ENCODE assay signal across 8 cellular contexts in genomic region chr6:3001773-3002293, GRCh38. TPM values are rescaled to one million over a fixed set of nuclear protein-coding genes. Genes with fewer than 3 reads are reported as not detected.
DNase-seq lines count a peak whose midpoint lies in the region; ATAC-seq and TF ChIP-seq lines count a peak whose summit lies in the region.

No MANE protein-coding gene starts in this region.

- DNase-seq in Ammon's horn (ENCODE audit: low spot score) (peak; percentile 53), NCI-H146 (lab: John Stamatoyannopoulos, UW) (peak; percentile 34), right atrium auricular region (ENCODE audit: low spot score) (no peak), spleen (no peak), NCI-H2081 treated with DMSO at 0.1 percent for 48 hours (lab: John Stamatoyannopoulos, UW) (no peak)
- DNase-seq in activated CD4-positive, alpha-beta memory T cell treated with anti-CD3 and anti-CD28 coated beads, Interleukin-2, amount 10 ng/mL, durations not matched to agents 7 days and 5 days: peak; percentile 38

- intact Hi-C loops in spleen (cut with DNase I; ENCODE audit: low total_unique reads): no loop called here

- H3K27ac ChIP-seq in right atrium auricular region: peak overlapping the region; percentile 3 to 55
- peak overlapping the region in 7 of 8 donors; percentile 27 to 96 (median 93) for H3K27ac ChIP-seq in spleen

- H3K9me3 ChIP-seq in right atrium auricular region (no peaks in the 10 kb centered on the region), spleen (no peaks in the 10 kb centered on the region)

- H3K4me3 Mint-ChIP-seq in activated CD4-positive, alpha-beta memory T cell treated with anti-CD3 and anti-CD28 coated beads, Interleukin-2, amount 10 ng/mL, durations not matched to agents 7 days and 5 days: peak overlapping the region; percentile 30

- WGBS in spleen, 5 donors: 48 to 62% (median 55%) methylated on average over 2 of the region's 2 CpGs

- CTCF ChIA-PET in activated CD4-positive, alpha-beta memory T cell treated with anti-CD3 and anti-CD28 coated beads, Interleukin-2, amount 10 ng/mL, durations not matched to agents 7 days and 5 days (lab: Charles Lee): interaction anchor here (1.0 to 3.8 kb wide), 19 partner anchors 9 to 160 kb away, joined by 3 to 50 read pairs (median 6); partner anchors contain the start of genes RIPK1 and SERPINB1

- TF ChIP-seq POLR2A in spleen (IDR thresholded peaks at IDR 0.05): no peak

- peaks cover 25% of the 10 kb centered on the region for H3K36me3 ChIP-seq in right atrium auricular region
- H3K36me3 ChIP-seq in spleen: peaks cover 0 to 32% (median 10%) of the 10 kb centered on the region in 6 donors

- H3K4me1 ChIP-seq in right atrium auricular region (peaks cover 0 to 32% of the 10 kb centered on the region in 2 donors), spleen (peaks cover 17 to 48% (median 36%) of the 10 kb centered on the region in 6 donors)

- no peaks in the 10 kb centered on the region for H3K27me3 Mint-ChIP-seq in activated CD4-positive, alpha-beta memory T cell treated with anti-CD3 and anti-CD28 coated beads, Interleukin-2, amount 10 ng/mL, durations not matched to agents 7 days and 5 days

- no peaks in the 10 kb centered on the region for H3K9me3 Mint-ChIP-seq in activated CD4-positive, alpha-beta memory T cell treated with anti-CD3 and anti-CD28 coated beads, Interleukin-2, amount 10 ng/mL, durations not matched to agents 7 days and 5 days

- H3K36me3 Mint-ChIP-seq in activated CD4-positive, alpha-beta memory T cell treated with anti-CD3 and anti-CD28 coated beads, Interleukin-2, amount 10 ng/mL, durations not matched to agents 7 days and 5 days (ENCODE audit: low read depth): peaks cover 31% of the 10 kb centered on the region

- H3K4me1 Mint-ChIP-seq in activated CD4-positive, alpha-beta memory T cell treated with anti-CD3 and anti-CD28 coated beads, Interleukin-2, amount 10 ng/mL, durations not matched to agents 7 days and 5 days: peaks cover 37% of the 10 kb centered on the region

- ATAC-seq in GM18519 (IDR thresholded peaks at IDR 0.05; ENCODE audit: low FRiP score, unreplicated experiment): no peak

- peak overlapping the region; percentile 41 for H3K27ac Mint-ChIP-seq in activated CD4-positive, alpha-beta memory T cell treated with anti-CD3 and anti-CD28 coated beads, Interleukin-2, amount 10 ng/mL, durations not matched to agents 7 days and 5 days

- TF ChIP-seq CTCF in GM12875 (IDR thresholded peaks at IDR 0.05; ENCODE audit: borderline replicate concordance, insufficient read depth, low read depth, low read length) (peak; percentile 53; the same call in 1 of the 2 replicates), right atrium auricular region (IDR thresholded peaks at IDR 0.05) (peak in 1 of 2 donors; percentile 65), spleen (IDR thresholded peaks at IDR 0.05 in 8 of 11, conservative IDR thresholded peaks at IDR 0.05 in 3 of 11) (peak; percentile 37 to 86 (median 62))

- POLR2A ChIA-PET in activated CD4-positive, alpha-beta memory T cell treated with anti-CD3 and anti-CD28 coated beads, Interleukin-2, amount 10 ng/mL, durations not matched to agents 7 days and 5 days (lab: Charles Lee): interaction anchor here (0.6 to 4.3 kb wide), 14 partner anchors 9 to 176 kb away, joined by 3 to 91 read pairs (median 4); partner anchors contain the start of genes RIPK1 and SERPINB1

- no peaks in the 10 kb centered on the region for H3K27me3 ChIP-seq in right atrium auricular region
- H3K27me3 ChIP-seq in spleen (replicated peaks in 1 of 7): no peaks in the 10 kb centered on the region

- no peak overlapping the region for H3K4me3 ChIP-seq in GM12875 (ENCODE audit: low read depth, low read length)
- no peak overlapping the region for H3K4me3 ChIP-seq in right atrium auricular region
- peak overlapping the region in 1 of 8 donors; percentile 3 for H3K4me3 ChIP-seq in spleen

RNA-seq across cellular contexts. Expression of gene NQO2, which starts 2.1 kb away (rescaled TPM):
- total RNA-seq in activated CD4-positive, alpha-beta memory T cell treated with anti-CD3 and anti-CD28 coated beads, Interleukin-2, amount 10 ng/mL, durations not matched to agents 7 days and 5 days: 10 to 100 TPM; 37.7 to 38.4 TPM
- total RNA-seq in right atrium auricular region (10 to 100 TPM; 37.6 to 68.1 TPM), spleen (10 to 100 TPM; 21.3 to 55.1 (median 37.2) TPM)
- 10 to 100 TPM; 16.3 to 26.0 (median 17.0) TPM for polyA plus RNA-seq in spleen

RNA-seq across cellular contexts. Expression of gene SERPINB6, which starts 30.5 kb away (rescaled TPM):
- total RNA-seq in activated CD4-positive, alpha-beta memory T cell treated with anti-CD3 and anti-CD28 coated beads, Interleukin-2, amount 10 ng/mL, durations not matched to agents 7 days and 5 days: 10 to 100 TPM; 19.8 to 20.1 TPM
- 100 to 1,000 TPM; 181 to 184 TPM for total RNA-seq in right atrium auricular region
- total RNA-seq in spleen: 100 to 1,000 TPM; 145 to 222 (median 188) TPM
- polyA plus RNA-seq in spleen: 100 to 1,000 TPM; 111 to 256 (median 193) TPM

Comparison
In these comparisons a context has a peak if more than half of its experiments do, and no peak if none do; other contexts are left out.
1. DNase-seq: peak in Ammon's horn (single experiment), NCI-H146 (single experiment) and activated CD4-positive, alpha-beta memory T cell treated with anti-CD3 and anti-CD28 coated beads, Interleukin-2, amount 10 ng/mL, durations not matched to agents 7 days and 5 days (single experiment); none in right atrium auricular region (single experiment), spleen (single experiment) and NCI-H2081 treated with DMSO at 0.1 percent for 48 hours (single experiment).
2. RNA of gene SERPINB6, which starts 30.5 kb away (total RNA-seq): 145 to 222 TPM in spleen and 181 to 184 TPM in right atrium auricular region; 19.8 to 20.1 TPM in activated CD4-positive, alpha-beta memory T cell treated with anti-CD3 and anti-CD28 coated beads, Interleukin-2, amount 10 ng/mL, durations not matched to agents 7 days and 5 days; every median in the first group is over 4 times any median in the second.